18 cellular contexts compared by ENCODE assay signal in genomic region chr20:16391003-16391402, GRCh38.
DNase-seq lines count a peak whose midpoint lies in the region; ATAC-seq, FAIRE-seq and TF ChIP-seq lines count a peak whose summit lies in the region.
"Had no signal": no experiment of that assay in that cellular context is flagged by ENCODE, and none has a peak within 500 bp of the region (broad histone marks: within the 10 kb centered on the region; RNA-seq: fewer than 3 reads in every experiment).

No MANE protein-coding gene starts in this region.

- no peaks in the 10 kb centered on the region for H3K9me3 ChIP-seq in CD4-positive, alpha-beta memory T cell (ENCODE audit: control insufficient read depth in 1 of 2, low read length in 2 of 2)
- H3K9me3 ChIP-seq: suprapubic skin had no signal

- no peaks in the 10 kb centered on the region for H3K36me3 ChIP-seq in CD4-positive, alpha-beta memory T cell (ENCODE audit: insufficient read depth, low read length)

- intact Hi-C loops in dendritic cell treated with granulocyte-macrophage colony-stimulating factor and Interleukin-4, amounts not matched to agents 40 ng/mL and 50 ng/mL, for 4 days (cut with micrococcal nuclease), result no loop called here
- intact Hi-C loops in CD4-positive, alpha-beta memory T cell (cut with micrococcal nuclease), result no loop called here

- no peak for TF ChIP-seq CTCF in neural crest cell (conservative IDR thresholded peaks at IDR 0.05)

- no peaks in the 10 kb centered on the region for H3K4me1 ChIP-seq in CD4-positive, alpha-beta memory T cell (ENCODE audit: insufficient read depth, low read length)
- H3K4me1 ChIP-seq: suprapubic skin had no signal

- H3K4me3 ChIP-seq in CD4-positive, alpha-beta memory T cell (ENCODE audit: low read length in 2 of 2), result no peak overlapping the region
- H3K4me3 ChIP-seq: suprapubic skin had no signal

- H3K27me3 Mint-ChIP-seq in dendritic cell treated with granulocyte-macrophage colony-stimulating factor and Interleukin-4, amounts not matched to agents 40 ng/mL and 50 ng/mL, for 4 days, result no peaks in the 10 kb centered on the region
- no peaks in the 10 kb centered on the region for H3K27me3 Mint-ChIP-seq in neural crest cell (ENCODE audit: low read depth)
- no peaks in the 10 kb centered on the region for H3K27me3 Mint-ChIP-seq in stimulated activated naive CD8-positive, alpha-beta T cell treated with anti-CD3 and anti-CD28 coated beads, Interleukin-15, amount 100 ng/mL, for 72 hours
- no peaks in the 10 kb centered on the region for H3K27me3 Mint-ChIP-seq in CD4-positive, alpha-beta memory T cell

- H3K9me3 Mint-ChIP-seq in dendritic cell treated with granulocyte-macrophage colony-stimulating factor and Interleukin-4, amounts not matched to agents 40 ng/mL and 50 ng/mL, for 4 days, result no peaks in the 10 kb centered on the region
- no peaks in the 10 kb centered on the region for H3K9me3 Mint-ChIP-seq in neural crest cell
- no peaks in the 10 kb centered on the region for H3K9me3 Mint-ChIP-seq in stimulated activated naive CD8-positive, alpha-beta T cell treated with anti-CD3 and anti-CD28 coated beads, Interleukin-15, amount 100 ng/mL, for 72 hours
- H3K9me3 Mint-ChIP-seq in CD4-positive, alpha-beta memory T cell, result peaks cover 0 to 1% (median 0%) of the 10 kb centered on the region in 8 donors

- no peak overlapping the region for H3K27ac ChIP-seq in CD4-positive, alpha-beta memory T cell (ENCODE audit: low read depth, low read length)
- H3K27ac ChIP-seq: suprapubic skin had no signal

- POLR2A ChIA-PET in CD4-positive, alpha-beta memory T cell (lab: Charles Lee; ENCODE audit: partially characterized antibody), result no interaction called here

- CTCF ChIA-PET in CD4-positive, alpha-beta memory T cell (lab: Charles Lee; ENCODE audit: partially characterized antibody), result no interaction called here

- DNase-seq in GM12891 (ENCODE audit: insufficient read length, low spot score), result no peak
- DNase-seq in MV-4-11 (lab: John Stamatoyannopoulos, UW), result peak; percentile 42
- DNase-seq in neural crest cell (ENCODE audit: low read depth, low spot score), result no peak
- no peak for DNase-seq in stimulated activated naive CD8-positive, alpha-beta T cell treated with anti-CD3 and anti-CD28 coated beads, Interleukin-15, amount 100 ng/mL, for 72 hours
- DNase-seq in CD4-positive, alpha-beta memory T cell, result no peak
- DNase-seq: activated CD4-positive, alpha-beta T cell treated with anti-CD3 and anti-CD28 coated beads, Interleukin-2, amount 50 U/mL, for 4 hours; activated gamma-delta T cell; DMS79; midbrain; NCI-H1436; NCI-H526 treated with DMSO at 0.1 percent for 48 hours; PC-3 had no signal

- H3K4me3 Mint-ChIP-seq in dendritic cell treated with granulocyte-macrophage colony-stimulating factor and Interleukin-4, amounts not matched to agents 40 ng/mL and 50 ng/mL, for 4 days, result no peak overlapping the region
- no peak overlapping the region for H3K4me3 Mint-ChIP-seq in neural crest cell
- H3K4me3 Mint-ChIP-seq in stimulated activated naive CD8-positive, alpha-beta T cell treated with anti-CD3 and anti-CD28 coated beads, Interleukin-15, amount 100 ng/mL, for 72 hours, result no peak overlapping the region
- no peak overlapping the region for H3K4me3 Mint-ChIP-seq in CD4-positive, alpha-beta memory T cell

- FAIRE-seq in GM12891 (lab: Jason Lieb, UNC), result no peak
- FAIRE-seq: endothelial cell of umbilical vein, TTC549 had no signal

- peak overlapping the region; percentile 5 for H3K27ac Mint-ChIP-seq in dendritic cell treated with granulocyte-macrophage colony-stimulating factor and Interleukin-4, amounts not matched to agents 40 ng/mL and 50 ng/mL, for 4 days
- H3K27ac Mint-ChIP-seq in neural crest cell (ENCODE audit: unreplicated experiment), result peak overlapping the region; percentile 16
- no peak overlapping the region for H3K27ac Mint-ChIP-seq in stimulated activated naive CD8-positive, alpha-beta T cell treated with anti-CD3 and anti-CD28 coated beads, Interleukin-15, amount 100 ng/mL, for 72 hours
- no peak overlapping the region for H3K27ac Mint-ChIP-seq in CD4-positive, alpha-beta memory T cell

- ATAC-seq in stimulated activated naive CD8-positive, alpha-beta T cell treated with anti-CD3 and anti-CD28 coated beads, Interleukin-15, amount 100 ng/mL, for 72 hours, result no peak
- ATAC-seq in HG02938 (IDR thresholded peaks at IDR 0.05; ENCODE audit: unreplicated experiment), result no peak
- ATAC-seq: PC-3, SK-N-SH treated with all-trans-retinoic acid at 6 μM for 48 hours had no signal

- H3K36me3 Mint-ChIP-seq in dendritic cell treated with granulocyte-macrophage colony-stimulating factor and Interleukin-4, amounts not matched to agents 40 ng/mL and 50 ng/mL, for 4 days (ENCODE audit: low read depth), result peaks cover 8% of the 10 kb centered on the region
- peaks cover 13% of the 10 kb centered on the region for H3K36me3 Mint-ChIP-seq in neural crest cell (ENCODE audit: low read depth)
- peaks cover 38 to 52% of the 10 kb centered on the region in 2 donors for H3K36me3 Mint-ChIP-seq in CD4-positive, alpha-beta memory T cell

- H3K4me1 Mint-ChIP-seq in dendritic cell treated with granulocyte-macrophage colony-stimulating factor and Interleukin-4, amounts not matched to agents 40 ng/mL and 50 ng/mL, for 4 days (ENCODE audit: low read depth), result peaks cover 26% of the 10 kb centered on the region
- H3K4me1 Mint-ChIP-seq in neural crest cell, result no peaks in the 10 kb centered on the region
- no peaks in the 10 kb centered on the region for H3K4me1 Mint-ChIP-seq in stimulated activated naive CD8-positive, alpha-beta T cell treated with anti-CD3 and anti-CD28 coated beads, Interleukin-15, amount 100 ng/mL, for 72 hours
- H3K4me1 Mint-ChIP-seq in CD4-positive, alpha-beta memory T cell, result no peaks in the 10 kb centered on the region

- H3K27me3 ChIP-seq in CD4-positive, alpha-beta memory T cell (ENCODE audit: insufficient read depth, low read length), result no peaks in the 10 kb centered on the region
- H3K27me3 ChIP-seq: suprapubic skin had no signal

- TF ChIP-seq POLR2A in GM12891 (IDR thresholded peaks at IDR 0.05; ENCODE audit: low read depth, low read length), result no peak

TF ChIP-seq in GM12891, 5 proteins besides CTCF, POLR2A, EP300 and RAD21:
- no peak for TF ChIP-seq PAX5 (IDR thresholded peaks at IDR 0.05; ENCODE audit: insufficient read depth, low read length, severe bottlenecking)
- peak; percentile 70 for TF ChIP-seq SPI1 (IDR thresholded peaks at IDR 0.05; ENCODE audit: low read depth, low read length)

Comparison
In these comparisons a context has a peak if more than half of its experiments do, and no peak if none do; other contexts are left out.
1. H3K27ac Mint-ChIP-seq: peak in dendritic cell treated with granulocyte-macrophage colony-stimulating factor and Interleukin-4, amounts not matched to agents 40 ng/mL and 50 ng/mL, for 4 days (single experiment) and neural crest cell (single experiment); none in stimulated activated naive CD8-positive, alpha-beta T cell treated with anti-CD3 and anti-CD28 coated beads, Interleukin-15, amount 100 ng/mL, for 72 hours (0 of 2) and CD4-positive, alpha-beta memory T cell (0 of 7).